ENCODE assay signal across 20 cellular contexts in genomic region chr15:100944237-100944875, GRCh38. TPM values are rescaled to one million over a fixed set of nuclear protein-coding genes. Genes with fewer than 3 reads are reported as not detected.
DNase-seq lines count a peak whose midpoint lies in the region; ATAC-seq and TF ChIP-seq lines count a peak whose summit lies in the region.
"Had no signal": no experiment of that assay in that cellular context is flagged by ENCODE, and none has a peak within 500 bp of the region (broad histone marks: within the 10 kb centered on the region; RNA-seq: fewer than 3 reads in every experiment).

No MANE protein-coding gene starts in this region.

- H3K4me2 ChIP-seq in BLaER1 = peak overlapping the region; percentile 58; the same call in 1 of the 2 replicates

- ATAC-seq in GM19438 (IDR thresholded peaks at IDR 0.05; ENCODE audit: low read depth, unreplicated experiment) (peak; percentile 35), HG03460 (IDR thresholded peaks at IDR 0.05; ENCODE audit: unreplicated experiment) (peak; percentile 40)
- ATAC-seq: body of pancreas; stimulated activated effector memory CD8-positive, alpha-beta T cell treated with anti-CD3 and anti-CD28 coated beads, Interleukin-12 subunit alpha, Interleukin-12 subunit beta, amount 100 ng/mL, for 72 hours had no signal

- intact Hi-C loops in uterus (cut with DNase I; ENCODE audit: low total_unique reads) = no loop called here

- H3K9ac ChIP-seq in BLaER1 = no peak overlapping the region

- no peaks in the 10 kb centered on the region; the same call in 1 of the 2 replicates for H3K9me3 ChIP-seq in BLaER1
- H3K9me3 ChIP-seq in uterus = no peaks in the 10 kb centered on the region
- H3K9me3 ChIP-seq: body of pancreas, right atrium auricular region had no signal

- no peak overlapping the region for H3K4me3 ChIP-seq in BLaER1
- no peak overlapping the region for H3K4me3 ChIP-seq in fibroblast of mammary gland (ENCODE audit: control insufficient read depth, low read depth, low read length)
- no peak overlapping the region for H3K4me3 ChIP-seq in uterus
- H3K4me3 ChIP-seq: body of pancreas, right atrium auricular region had no signal

- H3K27me3 ChIP-seq in BLaER1 (no peaks in the 10 kb centered on the region), uterus (no peaks in the 10 kb centered on the region)
- H3K27me3 ChIP-seq: body of pancreas, right atrium auricular region had no signal

- peak; percentile 1 for TF ChIP-seq CTCF in fibroblast of mammary gland (conservative IDR thresholded peaks at IDR 0.05; ENCODE audit: control insufficient read depth, insufficient read depth, low read depth, low read length)
- no peak for TF ChIP-seq CTCF in uterus (IDR thresholded peaks at IDR 0.05)

- H3K36me3 ChIP-seq in BLaER1 (no peaks in the 10 kb centered on the region), uterus (no peaks in the 10 kb centered on the region)
- H3K36me3 ChIP-seq: right atrium auricular region had no signal

- H3K27ac ChIP-seq in BLaER1 (no peak overlapping the region), caudate nucleus (ENCODE audit: low read depth, low read length) (no peak overlapping the region), uterus (no peak overlapping the region)
- H3K27ac ChIP-seq: body of pancreas, right atrium auricular region, RWPE1 had no signal

- TF ChIP-seq POLR2A in uterus (IDR thresholded peaks at IDR 0.05) = no peak

- no peaks in the 10 kb centered on the region for H4K20me1 ChIP-seq in BLaER1

- DNase-seq in fibroblast of mammary gland (ENCODE audit: low read depth) = peak; percentile 27
- DNase-seq in caudate nucleus (lab: John Stamatoyannopoulos, UW) = no peak
- DNase-seq in NCI-H510A treated with DMSO at 0.1 percent for 48 hours (lab: John Stamatoyannopoulos, UW) = no peak
- DNase-seq in glomerular visceral epithelial cell (ENCODE audit: extremely low spot score) = no peak
- DNase-seq in uterus = no peak
- DNase-seq: activated CD4-positive, alpha-beta T cell treated with anti-CD3 and anti-CD28 coated beads, Interleukin-2, amount 50 U/mL, for 48 hours; activated gamma-delta T cell treated with Interleukin-2 at 50 U/mL for 16 hours; body of pancreas; DND-41; H7; hippocampal formation; NCI-H1417 treated with DMSO at 0.1 percent for 48 hours; NCI-H524 treated with DMSO at 0.1 percent for 48 hours; stimulated activated CD4-positive, alpha-beta T cell treated with anti-CD3 and anti-CD28 coated beads, Interleukin-2, amount 100 ng/mL, for 48 hours had no signal

- H3K4me1 ChIP-seq in BLaER1 (peaks cover 35% of the 10 kb centered on the region), uterus (no peaks in the 10 kb centered on the region)
- H3K4me1 ChIP-seq: body of pancreas had no signal

RNA-seq across cellular contexts. Expression of gene LRRK1, which starts 25.2 kb away (rescaled TPM):
- 10 to 100 TPM in 2 of 4 donors, 1 to 10 TPM in 2; 2.6 to 36.6 (median 13.1) TPM for total RNA-seq in uterus
